Comparison of ENCODE assay signal across 25 cellular contexts in genomic region chr4:171721937-171722336, GRCh38.
"Had no signal": no experiment of that assay in that cellular context is flagged by ENCODE, and none has a peak within 500 bp of the region (broad histone marks: within the 10 kb centered on the region; RNA-seq: fewer than 3 reads in every experiment).

No MANE protein-coding gene starts in this region.

- H3K27ac ChIP-seq: neutrophil, pancreas, psoas muscle, right lobe of liver, sigmoid colon, stomach, testis, tibial artery, transverse colon, upper lobe of left lung had no signal

- H3K4me3 ChIP-seq: pancreas, psoas muscle, right lobe of liver, sigmoid colon, stomach, testis, tibial artery, transverse colon, upper lobe of left lung had no signal

- ATAC-seq: naive thymus-derived CD8-positive, alpha-beta T cell; natural killer cell treated with Interleukin-12 subunit alpha and Interleukin-12 subunit beta and Interleukin-15 and Interleukin-18, amount 100 ng/mL, for 72 hours; pancreas; psoas muscle; right cardiac atrium; right lobe of liver; stimulated activated effector memory CD8-positive, alpha-beta T cell treated with anti-CD3 and anti-CD28 coated beads, Interleukin-12 subunit alpha, Interleukin-12 subunit beta, amount 100 ng/mL, for 72 hours; stimulated activated naive B cell treated with anti-CD40 and anti-IgM and Interleukin-4, amounts not matched to agents 10 μg/mL and 1 μg/mL and 100 μg/mL, for 72 hours had no signal

- DNase-seq: naive B cell; naive thymus-derived CD8-positive, alpha-beta T cell; nephron progenitor cell; nucleus accumbens; pancreas; posterior cingulate gyrus; psoas muscle; right cardiac atrium; right lobe of liver; sigmoid colon; small intestine; stimulated activated CD4-positive, alpha-beta T cell treated with anti-CD3 and anti-CD28 coated beads, Interleukin-15, amount 100 ng/mL, for 24 hours; stimulated activated CD4-positive, alpha-beta T cell treated with anti-CD3 and anti-CD28 coated beads, Interleukin-2, amount 100 ng/mL, for 24 hours; stimulated activated CD4-positive, alpha-beta T cell treated with anti-CD3 and anti-CD28 coated beads, Interleukin-2, amount 100 ng/mL, for 48 hours; stimulated activated CD4-positive, alpha-beta T cell treated with anti-CD3 and anti-CD28 coated beads, Interleukin-4, amount 100 ng/mL, for 24 hours; stimulated activated naive B cell treated with anti-CD40 and anti-IgM and Interleukin-4, amounts not matched to agents 10 μg/mL and 1 μg/mL and 100 μg/mL, for 72 hours; stimulated activated naive CD4-positive, alpha-beta T cell treated with Interleukin-2 at 50 U/mL for 16 hours; stomach; testis; tibial artery; transverse colon; upper lobe of left lung had no signal

- H3K27me3 ChIP-seq: neutrophil, pancreas, right lobe of liver, sigmoid colon, stomach, testis, tibial artery, transverse colon, upper lobe of left lung had no signal

- H3K9me3 ChIP-seq: neutrophil, pancreas, psoas muscle, right lobe of liver, sigmoid colon, testis, tibial artery, upper lobe of left lung had no signal

- H3K36me3 ChIP-seq: neutrophil, pancreas, right lobe of liver, sigmoid colon, stomach, tibial artery, transverse colon, upper lobe of left lung had no signal

- H3K4me1 ChIP-seq: pancreas, psoas muscle, right lobe of liver, sigmoid colon, stomach, testis, tibial artery, transverse colon, upper lobe of left lung had no signal
